In genomic region chr1:29811247-29811646, GRCh38 we compare ENCODE assay signal across 22 cellular contexts.
A peak's percentile ranks its signal among the peaks of the same experiment; 100 is the strongest.
DNase-seq lines count a peak whose midpoint lies in the region; ATAC-seq and TF ChIP-seq lines count a peak whose summit lies in the region.
"Had no signal": no experiment of that assay in that cellular context is flagged by ENCODE, and none has a peak within 500 bp of the region (broad histone marks: within the 10 kb centered on the region; RNA-seq: fewer than 3 reads in every experiment).

No MANE protein-coding gene starts in this region.

- no peak overlapping the region for H3K27ac Mint-ChIP-seq in type B pancreatic cell
- H3K27ac Mint-ChIP-seq: CD4-positive, CD25-positive, alpha-beta regulatory T cell had no signal

- no peak for DNase-seq in Right ventricle myocardium superior
- no peak for DNase-seq in right atrium auricular region (ENCODE audit: low spot score)
- peak; percentile 62 for DNase-seq in cardiac septum (ENCODE audit: low spot score)
- DNase-seq in left lobe of liver (ENCODE audit: low spot score) = peak; percentile 27
- peak; percentile 29 for DNase-seq in type B pancreatic cell (ENCODE audit: extremely low spot score, unreplicated experiment)
- DNase-seq in germinal center (ENCODE audit: low spot score) = no peak
- DNase-seq in NCI-H1930 (lab: John Stamatoyannopoulos, UW) = no peak
- DNase-seq: BE2C; CD4-positive, CD25-positive, alpha-beta regulatory T cell; DMS79; H7; KBM-7; NCI-H1092; NCI-H1436; NCI-H2029; NCI-H2171 treated with DMSO at 0.1 percent for 48 hours; NCI-H524 treated with DMSO at 0.1 percent for 48 hours; NCI-H82; Peyer's patch had no signal

- no peaks in the 10 kb centered on the region for H3K27me3 ChIP-seq in right atrium auricular region
- H3K27me3 ChIP-seq: BE2C, Peyer's patch, SJSA1 had no signal

- no peaks in the 10 kb centered on the region for H3K36me3 ChIP-seq in right atrium auricular region
- H3K36me3 ChIP-seq: BE2C, Peyer's patch, SJSA1 had no signal

- peaks cover 9% of the 10 kb centered on the region for H3K27me3 Mint-ChIP-seq in type B pancreatic cell

- H3K9me3 Mint-ChIP-seq in type B pancreatic cell = no peaks in the 10 kb centered on the region

- H3K36me3 Mint-ChIP-seq in type B pancreatic cell = no peaks in the 10 kb centered on the region
- H3K36me3 Mint-ChIP-seq: CD4-positive, CD25-positive, alpha-beta regulatory T cell had no signal

- TF ChIP-seq CTCF in right atrium auricular region (IDR thresholded peaks at IDR 0.05) (no peak), type B pancreatic cell (conservative IDR thresholded peaks at IDR 0.05) (no peak)

- H3K9me3 ChIP-seq in right atrium auricular region = no peaks in the 10 kb centered on the region
- H3K9me3 ChIP-seq: A549, BE2C, Peyer's patch, SJSA1 had no signal

- H3K27ac ChIP-seq in right atrium auricular region = no peak overlapping the region
- H3K27ac ChIP-seq: A549, Peyer's patch, SJSA1 had no signal

- peak; percentile 56 for ATAC-seq in Right ventricle myocardium superior (ENCODE audit: poor library complexity)
- ATAC-seq in left lobe of liver = peak; percentile 26
- ATAC-seq in GM21447 (IDR thresholded peaks at IDR 0.05; ENCODE audit: unreplicated experiment) = no peak
- ATAC-seq: A549 had no signal

- H3K4me3 Mint-ChIP-seq in type B pancreatic cell = no peak overlapping the region
- H3K4me3 Mint-ChIP-seq: CD4-positive, CD25-positive, alpha-beta regulatory T cell had no signal

- intact Hi-C loops in Right ventricle myocardium superior (cut with DNase I) = no loop called here
- intact Hi-C loops in cardiac septum (cut with DNase I) = no loop called here

- peaks cover 0 to 14% of the 10 kb centered on the region in 2 donors for H3K4me1 ChIP-seq in right atrium auricular region
- H3K4me1 ChIP-seq: A549, BE2C, Peyer's patch, SJSA1 had no signal

- H3K4me3 ChIP-seq in right atrium auricular region = no peak overlapping the region
- H3K4me3 ChIP-seq: A549, Peyer's patch, SJSA1 had no signal

- H3K4me1 Mint-ChIP-seq in type B pancreatic cell (ENCODE audit: unreplicated experiment) = no peaks in the 10 kb centered on the region
- H3K4me1 Mint-ChIP-seq: CD4-positive, CD25-positive, alpha-beta regulatory T cell had no signal

Comparison
In these comparisons a context has a peak if more than half of its experiments do, and no peak if none do; other contexts are left out.
1. DNase-seq: peak in cardiac septum (single experiment), left lobe of liver (single experiment) and type B pancreatic cell (single experiment); none in Right ventricle myocardium superior (single experiment), right atrium auricular region (single experiment), germinal center (single experiment) and NCI-H1930 (0 of 2).